In the genomic region with DNA sequence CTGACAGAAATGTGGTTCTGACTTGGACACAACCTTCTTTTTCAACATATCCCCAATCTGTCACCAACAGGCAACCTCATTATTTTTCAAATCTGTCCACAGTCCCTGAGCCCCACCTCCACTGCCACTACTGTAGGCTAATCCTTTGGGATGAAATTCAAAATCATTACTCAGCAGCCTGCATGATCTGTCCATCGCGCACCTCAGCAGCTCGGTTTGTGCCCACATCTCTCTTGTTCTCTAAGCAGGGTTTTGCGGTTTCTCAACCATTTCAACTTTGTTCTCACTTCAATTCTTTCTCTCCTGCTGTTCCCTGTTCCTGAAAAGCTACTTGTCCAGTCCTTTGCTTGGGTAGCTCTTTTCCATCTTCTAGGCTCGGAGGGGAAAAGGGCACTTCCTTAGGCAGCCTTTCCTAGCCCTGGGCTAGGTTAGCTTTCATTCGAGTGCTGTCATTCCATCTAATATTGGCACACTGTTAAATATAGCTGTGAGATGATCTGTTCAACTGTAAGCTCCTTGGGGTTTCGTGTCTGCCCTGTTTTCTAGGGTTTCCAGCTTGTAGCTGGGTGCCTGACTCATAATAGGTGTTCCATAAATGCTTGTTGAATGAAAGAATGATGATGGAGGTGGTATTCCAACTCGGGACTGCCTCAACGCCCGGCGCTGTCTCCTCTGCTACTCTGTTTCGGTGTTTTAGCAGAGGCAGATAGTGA, we compare ENCODE assay signal across 8 cellular contexts. TPM values are rescaled to one million over a fixed set of nuclear protein-coding genes. Genes with fewer than 3 reads are reported as not detected.
DNase-seq lines count a peak whose midpoint lies in the region; ATAC-seq and TF ChIP-seq lines count a peak whose summit lies in the region.

No MANE protein-coding gene starts in this region.

- H3K9me3 ChIP-seq in effector memory CD4-positive, alpha-beta T cell (ENCODE audit: control insufficient read depth, low read length) = no peaks in the 10 kb centered on the region

- H3K4me1 Mint-ChIP-seq in natural killer cell = peaks cover 33 to 41% of the 10 kb centered on the region in 2 donors

- peaks cover 18% of the 10 kb centered on the region for H3K36me3 Mint-ChIP-seq in natural killer cell

- peak overlapping the region; percentile 78 for H3K27ac ChIP-seq in effector memory CD4-positive, alpha-beta T cell (ENCODE audit: insufficient read depth, low read length, poor library complexity, severe bottlenecking)

- DNase-seq in GM12865 (ENCODE audit: low read depth) = no peak
- peak; percentile 38 for DNase-seq in NCI-H2227 (lab: John Stamatoyannopoulos, UW; ENCODE audit: unreplicated experiment)
- DNase-seq in effector memory CD4-positive, alpha-beta T cell = no peak
- no peak for DNase-seq in natural killer cell
- DNase-seq in mesenteric fat pad (ENCODE audit: low spot score) = no peak
- no peak for DNase-seq in DMS 273 (lab: John Stamatoyannopoulos, UW; ENCODE audit: unreplicated experiment)
- DNase-seq in epidermal melanocyte (ENCODE audit: insufficient read length, low spot score) = no peak
- no peak for DNase-seq in activated gamma-delta T cell (lab: John Stamatoyannopoulos, UW)

- H3K27me3 Mint-ChIP-seq in natural killer cell (ENCODE audit: low read depth in 2 of 2) = no peaks in the 10 kb centered on the region

- intact Hi-C loops in natural killer cell (cut with micrococcal nuclease) = loop anchor here (1.0 kb wide), 2 partner anchors 13 to 24 kb away; partner anchors contain the start of gene ASNSD1

- ATAC-seq in natural killer cell = no peak

- peak overlapping the region; percentile 89 for H3K4me3 Mint-ChIP-seq in natural killer cell

- no peaks in the 10 kb centered on the region for H3K27me3 ChIP-seq in effector memory CD4-positive, alpha-beta T cell (replicated peaks; ENCODE audit: control insufficient read depth, insufficient read depth, low read length, poor library complexity, severe bottlenecking)

- no peaks in the 10 kb centered on the region for H3K4me1 ChIP-seq in effector memory CD4-positive, alpha-beta T cell (ENCODE audit: control insufficient read depth, insufficient read depth, low read length, poor library complexity, severe bottlenecking)

- TF ChIP-seq CTCF in GM12865 (IDR thresholded peaks at IDR 0.05; ENCODE audit: insufficient read depth, low read depth, low read length, missing control alignments) (no peak), natural killer cell (IDR thresholded peaks at IDR 0.05) (no peak)

- H3K27ac Mint-ChIP-seq in natural killer cell = peak overlapping the region; percentile 92 to 93

- peaks cover 7% of the 10 kb centered on the region for H3K36me3 ChIP-seq in effector memory CD4-positive, alpha-beta T cell (ENCODE audit: control insufficient read depth, insufficient read depth, low read length)

- H3K9me3 Mint-ChIP-seq in natural killer cell = peaks cover 2 to 3% of the 10 kb centered on the region in 2 donors

- peak overlapping the region; percentile 38 for H3K4me3 ChIP-seq in GM12865 (ENCODE audit: low read depth, low read length)
- peak overlapping the region; percentile 65 for H3K4me3 ChIP-seq in effector memory CD4-positive, alpha-beta T cell (ENCODE audit: insufficient read depth, low read depth, low read length, poor library complexity, severe bottlenecking)

RNA-seq across cellular contexts. Expression of gene ANKAR, which starts 0.7 kb away (rescaled TPM):
- total RNA-seq in natural killer cell = 10 to 100 TPM; 12.9 to 18.0 (median 17.4) TPM
- total RNA-seq in mesenteric fat pad = 6.6 TPM

RNA-seq across cellular contexts. Expression of gene ASNSD1, which starts 12.6 kb away (rescaled TPM):
- total RNA-seq in natural killer cell (10 to 100 TPM; 17.5 to 30.4 (median 30.3) TPM), mesenteric fat pad (36.5 TPM)
